ENCODE assay signal across 10 cellular contexts in the genomic region with DNA sequence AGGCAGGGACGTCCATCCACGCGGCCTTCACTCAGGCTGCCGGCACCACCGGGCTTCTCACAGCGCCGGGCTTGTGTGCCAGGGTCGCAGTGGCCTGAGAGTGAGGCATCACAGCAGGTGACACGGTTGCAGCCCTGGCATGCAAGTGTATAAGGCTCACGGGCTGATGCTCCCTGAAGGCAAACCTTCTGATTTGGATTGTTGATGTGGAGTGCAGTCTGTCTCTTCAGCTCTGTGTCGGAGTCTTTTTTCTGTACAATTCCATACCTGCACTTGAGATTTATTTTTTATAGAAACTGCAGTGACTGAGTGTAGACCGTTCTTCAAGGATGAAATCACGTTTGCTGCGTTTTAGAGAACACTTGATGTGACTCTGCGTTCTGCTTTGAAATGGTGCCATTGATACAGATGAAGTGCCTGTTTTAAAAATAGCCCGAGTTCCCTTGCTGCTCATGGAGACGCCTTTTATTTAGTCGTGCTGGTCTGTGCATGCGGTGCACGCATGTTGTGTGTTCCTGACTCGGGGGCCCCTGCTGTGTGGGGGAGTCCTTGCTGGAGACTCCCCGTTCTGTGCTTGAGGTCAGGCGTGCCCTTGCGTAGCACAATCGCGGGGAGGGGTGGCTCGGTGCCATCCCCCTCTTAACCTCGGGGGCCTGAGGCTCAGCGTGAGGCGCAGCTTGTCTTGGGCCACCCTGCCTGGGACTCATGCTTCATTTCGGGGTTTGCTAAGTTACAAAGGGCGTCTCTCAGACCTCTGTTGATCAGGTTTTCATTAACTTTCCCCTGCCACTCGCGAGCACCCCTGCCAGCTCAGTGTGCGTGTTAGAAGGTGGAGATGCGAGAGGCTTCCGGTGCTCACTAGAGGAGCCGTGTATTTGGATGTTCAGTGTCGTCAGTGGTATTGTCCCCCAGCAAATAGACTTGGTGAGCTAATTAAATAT. TPM values are rescaled to one million over a fixed set of nuclear protein-coding genes. Genes with fewer than 3 reads are reported as not detected.
A peak's percentile ranks its signal among the peaks of the same experiment; 100 is the strongest.
DNase-seq lines count a peak whose midpoint lies in the region; ATAC-seq, FAIRE-seq and TF ChIP-seq lines count a peak whose summit lies in the region.
"Had no signal": no experiment of that assay in that cellular context is flagged by ENCODE, and none has a peak within 500 bp of the region (broad histone marks: within the 10 kb centered on the region; RNA-seq: fewer than 3 reads in every experiment).

No MANE protein-coding gene starts in this region.

- BruUV-seq in HepG2 (replicated peaks; lab: Mats Ljungman, UMichigan) = no TSS peak

- no peaks in the 10 kb centered on the region for H4K20me1 ChIP-seq in HepG2 (ENCODE audit: insufficient read depth, low read length)

- H3K27ac ChIP-seq in colonic mucosa (no peak overlapping the region), HepG2 (ENCODE audit: extremely low read length, insufficient read depth, low read length) (no peak overlapping the region), tibial artery (no peak overlapping the region)
- H3K27ac ChIP-seq: SJSA1 had no signal

- POLR2A ChIA-PET in HepG2 (lab: Yijun Ruan, JAX) = no interaction called here

- FAIRE-seq in HepG2 (lab: Jason Lieb, UNC) = no peak
- FAIRE-seq: endometrium had no signal

- H3K27me3 ChIP-seq in GM06990 (replicated peaks; ENCODE audit: control insufficient read depth, insufficient read depth, low read length) (no peaks in the 10 kb centered on the region), colonic mucosa (no peaks in the 10 kb centered on the region), HepG2 (ENCODE audit: control insufficient read depth in 1 of 2, insufficient read depth in 2 of 2, low read length in 2 of 2) (no peaks in the 10 kb centered on the region), tibial artery (no peaks in the 10 kb centered on the region)
- H3K27me3 ChIP-seq: SJSA1 had no signal

- intact Hi-C loops in colonic mucosa (cut with DNase I) = no loop called here
- intact Hi-C loops in HepG2 (cut with micrococcal nuclease; ENCODE audit: unreplicated experiment) = no loop called here
- intact Hi-C loops in tibial artery (cut with DNase I; ENCODE audit: low total_unique reads) = no loop called here

- CTCF ChIA-PET in HepG2 (lab: Yijun Ruan, JAX; ENCODE audit: low intra/inter-chr PET ratio, low total read pairs) = no interaction called here

- peak overlapping the region; percentile 45 for H3K4me3 ChIP-seq in GM06990 (replicated peaks; ENCODE audit: low read depth, low read length)
- H3K4me3 ChIP-seq in colonic mucosa = no peak overlapping the region
- H3K4me3 ChIP-seq in HepG2 (replicated peaks in 1 of 3; ENCODE audit: insufficient read depth in 1 of 3, low read depth in 2 of 3, low read length in 3 of 3) = no peak overlapping the region
- no peak overlapping the region for H3K4me3 ChIP-seq in tibial artery
- H3K4me3 ChIP-seq: SJSA1 had no signal

- no peaks in the 10 kb centered on the region for H3K79me2 ChIP-seq in HepG2 (ENCODE audit: insufficient read depth, low read length)

- DNase-seq in GM06990 (ENCODE audit: extremely low read depth, insufficient read length) = peak; percentile 78
- DNase-seq in germinal center (ENCODE audit: low spot score) = peak; percentile 65
- DNase-seq in colonic mucosa = no peak
- DNase-seq in HepG2 (ENCODE audit: low spot score) = no peak
- DNase-seq in tibial artery = no peak
- no peak for DNase-seq in HuH-7 (ENCODE audit: low spot score)

- H2AFZ ChIP-seq in HepG2 (ENCODE audit: low read length) = no peak overlapping the region

- WGBS in HepG2 (ENCODE audit: low lambda C conversion rate) = 96% methylated on average over 37 of the region's 39 CpGs

- no peak for TF ChIP-seq POLR2A in HepG2 (IDR thresholded peaks at IDR 0.05; ENCODE audit: insufficient read depth in 1 of 2, low read depth in 2 of 2, low read length in 2 of 2)

- in situ Hi-C loops in HepG2 (cut with HindIII; ENCODE audit: extremely low pct_ligation_motif_present, low pct_unique_long_range_greater_than_20kb) = no loop called here

- no peak overlapping the region for H3K4me2 ChIP-seq in HepG2 (ENCODE audit: low read depth, low read length)

- no peaks in the 10 kb centered on the region for H3K4me1 ChIP-seq in colonic mucosa
- H3K4me1 ChIP-seq in HepG2 (ENCODE audit: insufficient read depth, low read length) = peaks cover 19% of the 10 kb centered on the region
- no peaks in the 10 kb centered on the region for H3K4me1 ChIP-seq in tibial artery
- H3K4me1 ChIP-seq: SJSA1 had no signal

- TF ChIP-seq CTCF in GM06990 (IDR thresholded peaks at IDR 0.05; ENCODE audit: insufficient read depth, low read length, poor library complexity, severe bottlenecking) = no peak
- no peak for TF ChIP-seq CTCF in colonic mucosa (IDR thresholded peaks at IDR 0.05)
- TF ChIP-seq CTCF in HepG2 (CRISPR knock-in tag; IDR thresholded peaks at IDR 0.05) = no peak
- no peak for TF ChIP-seq CTCF in tibial artery (IDR thresholded peaks at IDR 0.05)

- ATAC-seq in GM19328 (IDR thresholded peaks at IDR 0.05; ENCODE audit: unreplicated experiment) (peak; percentile 45), HG03095 (IDR thresholded peaks at IDR 0.05; ENCODE audit: unreplicated experiment) (peak; percentile 43), HepG2 (no peak)

- no peak for TF ChIP-seq RAD21 in HepG2 (CRISPR knock-in tag; IDR thresholded peaks at IDR 0.05)

- H3K9ac ChIP-seq in colonic mucosa (ENCODE audit: low read depth in 2 of 2, low read length in 2 of 2) = no peak overlapping the region
- H3K9ac ChIP-seq in HepG2 (ENCODE audit: insufficient read depth, low read depth, low read length) = no peak overlapping the region

- TF ChIP-seq EP300 in HepG2 (IDR thresholded peaks at IDR 0.05; ENCODE audit: low read depth in 2 of 2, low read length in 2 of 2) = no peak
- no peak for TF ChIP-seq EP300 in HepG2 (CRISPR knock-in tag; IDR thresholded peaks at IDR 0.05; ENCODE audit: borderline replicate concordance)

- no peaks in the 10 kb centered on the region for H3K9me3 ChIP-seq in colonic mucosa
- H3K9me3 ChIP-seq in HepG2 (ENCODE audit: low read length) = no peaks in the 10 kb centered on the region
- no peaks in the 10 kb centered on the region for H3K9me3 ChIP-seq in tibial artery
- H3K9me3 ChIP-seq: SJSA1 had no signal

- peaks cover 37% of the 10 kb centered on the region for H3K36me3 ChIP-seq in GM06990 (ENCODE audit: control insufficient read depth, insufficient read depth, low read length)
- peaks cover 8% of the 10 kb centered on the region for H3K36me3 ChIP-seq in colonic mucosa
- H3K36me3 ChIP-seq in HepG2 (replicated peaks in 1 of 2; ENCODE audit: control insufficient read depth in 1 of 2, insufficient read depth in 2 of 2, low read length in 2 of 2) = peaks cover 2 to 11% of the 10 kb centered on the region in 2 experiments; a peak in 4 of 5 replicates
- H3K36me3 ChIP-seq in tibial artery = peaks cover 8 to 55% (median 22%) of the 10 kb centered on the region in 3 donors

TF ChIP-seq in HepG2, 621 proteins besides CTCF, POLR2A, EP300 and RAD21 (continues in another document):
- TF ChIP-seq ZNF326 (CRISPR knock-in tag; IDR thresholded peaks at IDR 0.05; ENCODE audit: borderline replicate concordance) (no peak), POLR2AphosphoS5 (IDR thresholded peaks at IDR 0.05; ENCODE audit: low read depth, low read length) (no peak)
- TF ChIP-seq, protein P1, sequence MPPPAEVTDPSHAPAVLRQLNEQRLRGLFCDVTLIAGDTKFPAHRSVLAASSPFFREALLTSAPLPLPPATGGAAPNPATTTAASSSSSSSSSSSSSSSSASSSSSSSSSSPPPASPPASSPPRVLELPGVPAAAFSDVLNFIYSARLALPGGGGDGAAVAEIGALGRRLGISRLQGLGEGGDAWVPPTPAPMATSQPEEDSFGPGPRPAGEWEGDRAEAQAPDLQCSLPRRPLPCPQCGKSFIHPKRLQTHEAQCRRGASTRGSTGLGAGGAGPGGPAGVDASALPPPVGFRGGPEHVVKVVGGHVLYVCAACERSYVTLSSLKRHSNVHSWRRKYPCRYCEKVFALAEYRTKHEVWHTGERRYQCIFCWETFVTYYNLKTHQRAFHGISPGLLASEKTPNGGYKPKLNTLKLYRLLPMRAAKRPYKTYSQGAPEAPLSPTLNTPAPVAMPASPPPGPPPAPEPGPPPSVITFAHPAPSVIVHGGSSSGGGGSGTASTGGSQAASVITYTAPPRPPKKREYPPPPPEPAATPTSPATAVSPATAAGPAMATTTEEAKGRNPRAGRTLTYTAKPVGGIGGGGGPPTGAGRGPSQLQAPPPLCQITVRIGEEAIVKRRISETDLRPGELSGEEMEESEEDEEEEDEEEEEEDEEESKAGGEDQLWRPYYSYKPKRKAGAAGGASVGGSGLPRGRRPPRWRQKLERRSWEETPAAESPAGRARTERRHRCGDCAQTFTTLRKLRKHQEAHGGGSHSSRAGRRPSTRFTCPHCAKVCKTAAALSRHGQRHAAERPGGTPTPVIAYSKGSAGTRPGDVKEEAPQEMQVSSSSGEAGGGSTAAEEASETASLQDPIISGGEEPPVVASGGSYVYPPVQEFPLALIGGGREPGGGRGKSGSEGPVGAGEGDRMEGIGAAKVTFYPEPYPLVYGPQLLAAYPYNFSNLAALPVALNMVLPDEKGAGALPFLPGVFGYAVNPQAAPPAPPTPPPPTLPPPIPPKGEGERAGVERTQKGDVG (CRISPR knock-in tag; IDR thresholded peaks at IDR 0.05; ENCODE audit: borderline replicate concordance) = no peak

RNA-seq across cellular contexts. Expression of a gene that starts 21.6 kb away (rescaled TPM):
- total RNA-seq in colonic mucosa (100 to 1,000 TPM; 186 to 239 TPM), HepG2 (2016; rRNA removed; fragmentation: Illumina TruSeq; extraction: Trizol) (8.2 and 33.1 TPM in 2 replicates)
- 5.2 and 6.0 TPM in 2 replicates for total RNA-seq in HepG2 (2016; cell fraction: cytosol; rRNA removed; fragmentation: Illumina TruSeq; extraction: Trizol; ENCODE audit: low read depth)
- 9.3 and 30.8 TPM in 2 replicates for total RNA-seq in HepG2 (2016; cell fraction: insoluble cytoplasmic fraction; rRNA removed; fragmentation: Illumina TruSeq; extraction: Trizol)
- total RNA-seq in HepG2 (2016; cell fraction: membrane; rRNA removed; fragmentation: Illumina TruSeq; extraction: Trizol) = 7.8 and 9.0 TPM in 2 replicates
- total RNA-seq in HepG2 (2016; cell fraction: nucleus; rRNA removed; fragmentation: Illumina TruSeq; extraction: Trizol) = 29.3 and 33.8 TPM in 2 replicates
- 9.8 and 18.9 TPM in 2 replicates for polyA plus RNA-seq in HepG2 (2011; rRNA removed)
- polyA plus RNA-seq in HepG2 (2011; cell fraction: cytosol; rRNA removed) = 13.3 and 22.3 TPM in 2 replicates
- 158 and 165 TPM in 2 replicates for polyA plus RNA-seq in HepG2 (2011; cell fraction: nucleus; rRNA removed)
- polyA plus RNA-seq in HepG2 (2012) = 15.1 and 18.5 TPM in 2 replicates
- polyA plus RNA-seq in HepG2 (2016; cell fraction: cytosol; fragmentation: Illumina TruSeq; extraction: Trizol; ENCODE audit: low read depth) = 3.8 and 4.1 TPM in 2 replicates
- polyA plus RNA-seq in HepG2 (2016; cell fraction: insoluble cytoplasmic fraction; fragmentation: Illumina TruSeq; extraction: Trizol; ENCODE audit: low read depth) = 9.2 and 10.3 TPM in 2 replicates
- polyA plus RNA-seq in HepG2 (2016; cell fraction: membrane; fragmentation: Illumina TruSeq; extraction: Trizol; ENCODE audit: low read depth) = 5.6 and 6.3 TPM in 2 replicates
- polyA plus RNA-seq in HepG2 (2016; cell fraction: nucleus; fragmentation: Illumina TruSeq; extraction: Trizol; ENCODE audit: insufficient read depth, low read depth) = 62.6 and 64.7 TPM in 2 replicates
- 0.14 and 21.4 TPM in 2 replicates for polyA minus RNA-seq in HepG2 (2011; rRNA and poly(A)+ RNA removed; ENCODE audit: low replicate concordance)
- 12.3 and 17.0 TPM in 2 replicates for polyA minus RNA-seq in HepG2 (2011; cell fraction: cytosol; rRNA and poly(A)+ RNA removed)
- polyA minus RNA-seq in HepG2 (2011; cell fraction: nucleus; rRNA and poly(A)+ RNA removed) = 14.8 and 15.0 TPM in 2 replicates
- total RNA-seq: SJSA1 had no signal

Comparison
In these comparisons a context has a peak if more than half of its experiments do, and no peak if none do; other contexts are left out.
1. DNase-seq: peak in GM06990 (single experiment) and germinal center (single experiment); none in colonic mucosa (single experiment), HepG2 (single experiment), tibial artery (0 of 2) and HuH-7 (single experiment).